22 cellular contexts compared by ENCODE assay signal in genomic region chr22:22887621-22888503, GRCh38. TPM values are rescaled to one million over a fixed set of nuclear protein-coding genes. Genes with fewer than 3 reads are reported as not detected.
DNase-seq lines count a peak whose midpoint lies in the region; ATAC-seq and TF ChIP-seq lines count a peak whose summit lies in the region.
"Had no signal": no experiment of that assay in that cellular context is flagged by ENCODE, and none has a peak within 500 bp of the region (broad histone marks: within the 10 kb centered on the region; RNA-seq: fewer than 3 reads in every experiment).

IGLL5 (plus strand) TSS chr22:22887816; CDS start chr22:22888054, 238 bp downstream.

- WGBS in mammary epithelial cell (ENCODE audit: low coverage, missing lambda C conversion rate) = 66% methylated on average over 11 of the region's 15 CpGs
- 74 to 85% methylated on average over 15 of the region's 15 CpGs for WGBS in aorta, 2 donors

- H3K4me2 ChIP-seq in mammary epithelial cell (ENCODE audit: insufficient read depth, low read depth, low read length) = no peak within 1 kb of the TSS
- H3K4me2 ChIP-seq: smooth muscle cell had no signal

- no peak within 1 kb of the TSS for H3K9ac ChIP-seq in mammary epithelial cell (ENCODE audit: insufficient read depth, low read length)

- intact Hi-C loops in breast epithelium (cut with DNase I; ENCODE audit: low total_unique reads) = no loop called here
- intact Hi-C loops in mammary epithelial cell (cut with micrococcal nuclease) = loop anchor here (10.0 kb wide), 2 partner anchors 83 to 423 kb away; no protein-coding TSS in a partner anchor
- intact Hi-C loops in activated B cell treated with CpG ODN at 0.5 μM for 24 hours (cut with micrococcal nuclease) = no loop called here
- intact Hi-C loops in aorta (cut with DNase I) = no loop called here

- H3K4me3 Mint-ChIP-seq in activated B cell treated with CpG ODN at 0.5 μM for 24 hours = peak within 1 kb of the TSS; percentile 93
- H3K4me3 Mint-ChIP-seq: CD4-positive, alpha-beta T cell had no signal

- ATAC-seq in activated B cell treated with CpG ODN at 0.5 μM for 24 hours (ENCODE audit: low read depth) (peak; percentile 2), aorta (ENCODE audit: low FRiP score) (peak; percentile 41)
- ATAC-seq: gastrocnemius medialis; HCT116; left lung; naive thymus-derived CD4-positive, alpha-beta T cell had no signal

- peak within 1 kb of the TSS; percentile 89 for H3K27ac Mint-ChIP-seq in activated B cell treated with CpG ODN at 0.5 μM for 24 hours
- H3K27ac Mint-ChIP-seq: CD4-positive, alpha-beta T cell; naive thymus-derived CD4-positive, alpha-beta T cell had no signal

- no peaks in the 10 kb centered on the region for H3K4me1 ChIP-seq in breast epithelium
- no peaks in the 10 kb centered on the region for H3K4me1 ChIP-seq in mammary epithelial cell (ENCODE audit: insufficient read depth, low read length)
- peaks cover 20% of the 10 kb centered on the region for H3K4me1 ChIP-seq in mononuclear cell (ENCODE audit: insufficient read depth, low read length)
- H3K4me1 ChIP-seq in aorta (ENCODE audit: control insufficient read depth in 1 of 2, insufficient read depth in 2 of 2, low read length in 2 of 2) = no peaks in the 10 kb centered on the region
- H3K4me1 ChIP-seq: gastrocnemius medialis, left lung, SJSA1, uterus had no signal

- POLR2A ChIA-PET in activated B cell treated with CpG ODN at 0.5 μM for 24 hours (lab: Charles Lee) = interaction anchor here (1.1 to 11.1 kb wide), 7 partner anchors 14 to 66 kb away, joined by 3 to 701 read pairs (median 4); no protein-coding TSS in a partner anchor

- H3K27me3 Mint-ChIP-seq in activated B cell treated with CpG ODN at 0.5 μM for 24 hours = peaks cover 8% of the 10 kb centered on the region

- TF ChIP-seq CTCF in breast epithelium (IDR thresholded peaks at IDR 0.05) = no peak
- no peak for TF ChIP-seq CTCF in mammary epithelial cell (conservative IDR thresholded peaks at IDR 0.05 in 1 of 2, IDR thresholded peaks at IDR 0.05 in 1 of 2; ENCODE audit: extremely low read depth in 1 of 2, insufficient read depth in 1 of 2, low read depth in 1 of 2, low read length in 2 of 2)
- TF ChIP-seq CTCF in activated B cell treated with CpG ODN at 0.5 μM for 24 hours (IDR thresholded peaks at IDR 0.05) = no peak

- DNase-seq in breast epithelium (ENCODE audit: low spot score in 2 of 2) = peak in 1 of 2 donors; percentile 7
- no peak for DNase-seq in mammary epithelial cell
- DNase-seq in activated B cell treated with CpG ODN at 0.5 μM for 24 hours = no peak
- DNase-seq in aorta = no peak
- DNase-seq in H4 (ENCODE audit: low spot score) = no peak
- no peak for DNase-seq in NCI-H2081 (lab: John Stamatoyannopoulos, UW)
- no peak for DNase-seq in DMS79 (lab: John Stamatoyannopoulos, UW)
- DNase-seq: CD4-positive, alpha-beta T cell; central memory CD4-positive, alpha-beta T cell; gastrocnemius medialis; left lung; NCI-H1930; NCI-H510A; T1000; uterus had no signal

- H3K4me3 ChIP-seq in breast epithelium = no peak within 1 kb of the TSS
- no peak within 1 kb of the TSS for H3K4me3 ChIP-seq in mammary epithelial cell (replicated peaks in 1 of 3; ENCODE audit: insufficient read depth in 1 of 3, low read depth in 2 of 3, low read length in 3 of 3)
- H3K4me3 ChIP-seq in mononuclear cell (ENCODE audit: low read length) = peak within 1 kb of the TSS; percentile 39
- no peak within 1 kb of the TSS for H3K4me3 ChIP-seq in aorta (ENCODE audit: low read length in 2 of 2)
- H3K4me3 ChIP-seq: gastrocnemius medialis, left lung, SJSA1, smooth muscle cell, uterus had no signal

- H3K79me2 ChIP-seq in mammary epithelial cell (ENCODE audit: insufficient read depth, low read length) = no peaks in the 10 kb centered on the region

- H3K36me3 Mint-ChIP-seq in activated B cell treated with CpG ODN at 0.5 μM for 24 hours (ENCODE audit: low read depth) = peaks cover 28% of the 10 kb centered on the region
- H3K36me3 Mint-ChIP-seq: naive thymus-derived CD4-positive, alpha-beta T cell had no signal

- dilution Hi-C loops in mammary epithelial cell (cut with HindIII; ENCODE audit: low sequenced_read_pairs) = no loop called here

- no peak for TF ChIP-seq POLR2A in breast epithelium (IDR thresholded peaks at IDR 0.05)

- H3K9me3 ChIP-seq in breast epithelium (no peaks in the 10 kb centered on the region), mammary epithelial cell (replicated peaks; ENCODE audit: insufficient read depth, low read length) (no peaks in the 10 kb centered on the region), mononuclear cell (ENCODE audit: low read depth, low read length) (no peaks in the 10 kb centered on the region), aorta (ENCODE audit: control insufficient read depth, low read length) (no peaks in the 10 kb centered on the region)
- H3K9me3 ChIP-seq: gastrocnemius medialis, left lung, SJSA1, uterus had no signal

- H3K27me3 ChIP-seq in breast epithelium (no peaks in the 10 kb centered on the region), mammary epithelial cell (ENCODE audit: insufficient read depth, low read length) (no peaks in the 10 kb centered on the region), mononuclear cell (ENCODE audit: insufficient read depth, low read length) (no peaks in the 10 kb centered on the region), aorta (ENCODE audit: control insufficient read depth in 1 of 2, insufficient read depth in 2 of 2, low read length in 1 of 2) (no peaks in the 10 kb centered on the region)
- H3K27me3 ChIP-seq: gastrocnemius medialis, uterus had no signal

- H3K27ac ChIP-seq in breast epithelium (no peak within 1 kb of the TSS), mammary epithelial cell (ENCODE audit: insufficient read depth, low read depth, low read length) (no peak within 1 kb of the TSS), aorta (ENCODE audit: low read depth in 1 of 2, low read length in 2 of 2) (no peak within 1 kb of the TSS)
- H3K27ac ChIP-seq: gastrocnemius medialis, left lung, SJSA1, uterus had no signal

- peaks cover 69% of the 10 kb centered on the region for H3K4me1 Mint-ChIP-seq in activated B cell treated with CpG ODN at 0.5 μM for 24 hours

- no peaks in the 10 kb centered on the region for H3K36me3 ChIP-seq in breast epithelium
- H3K36me3 ChIP-seq in mammary epithelial cell (ENCODE audit: insufficient read depth, low read length) = no peaks in the 10 kb centered on the region
- H3K36me3 ChIP-seq in aorta (ENCODE audit: control insufficient read depth in 1 of 2, insufficient read depth in 2 of 2, low read length in 1 of 2) = no peaks in the 10 kb centered on the region
- H3K36me3 ChIP-seq: gastrocnemius medialis, left lung, SJSA1, uterus had no signal

- in situ Hi-C loops in mammary epithelial cell (cut with MboI; ENCODE audit: low sequenced_read_pairs in 2 of 2) = loop anchor here in 1 of 2 donors (25.0 kb wide), 1 partner anchor 301 kb away; no protein-coding TSS in a partner anchor

- H3K9me3 Mint-ChIP-seq in activated B cell treated with CpG ODN at 0.5 μM for 24 hours = no peaks in the 10 kb centered on the region
- H3K9me3 Mint-ChIP-seq: CD4-positive, alpha-beta T cell had no signal

- H2AFZ ChIP-seq in mammary epithelial cell (ENCODE audit: low read depth, low read length) = no peak within 1 kb of the TSS

- H4K20me1 ChIP-seq in mammary epithelial cell (ENCODE audit: insufficient read depth, low read length) = no peaks in the 10 kb centered on the region

- BruUV-seq in mammary epithelial cell (replicated peaks; lab: Mats Ljungman, UMichigan) = no TSS peak

- CTCF ChIA-PET in mammary epithelial cell (lab: Charles Lee; ENCODE audit: low non-redundant PET) (no interaction called here), activated B cell treated with CpG ODN at 0.5 μM for 24 hours (lab: Charles Lee) (interaction anchor here (1.1 to 11.1 kb wide), 4 partner anchors 40 to 49 kb away, joined by 3 to 365 read pairs (median 4); no protein-coding TSS in a partner anchor)

RNA-seq across cellular contexts. Expression of gene IGLL5, which starts in this region (rescaled TPM):
- total RNA-seq in breast epithelium (10 to 100 TPM in 2 of 3 donors, not detected in 1; 11.1 to 41.3 TPM), mammary epithelial cell (not detected), activated B cell treated with CpG ODN at 0.5 μM for 24 hours (189 and 195 TPM in 2 replicates), mononuclear cell (2.0 TPM), aorta (1 to 10 TPM; 1.0 to 6.1 TPM)
- polyA plus RNA-seq in mammary epithelial cell (not detected), aorta (1 to 10 TPM in 1 of 2 donors, under 1 TPM in 1; 0.51 to 3.0 TPM)
- not detected for polyA minus RNA-seq in mammary epithelial cell
- not detected in 2 replicates for total RNA-seq in H4 (2014; rRNA removed; shearing (Covaris generic))
- total RNA-seq: A673; CD4-positive, alpha-beta T cell; MCF 10A; SJSA1; smooth muscle cell had no signal
- polyA plus RNA-seq: smooth muscle cell had no signal
